16 cellular contexts compared by ENCODE assay signal in the genomic region with DNA sequence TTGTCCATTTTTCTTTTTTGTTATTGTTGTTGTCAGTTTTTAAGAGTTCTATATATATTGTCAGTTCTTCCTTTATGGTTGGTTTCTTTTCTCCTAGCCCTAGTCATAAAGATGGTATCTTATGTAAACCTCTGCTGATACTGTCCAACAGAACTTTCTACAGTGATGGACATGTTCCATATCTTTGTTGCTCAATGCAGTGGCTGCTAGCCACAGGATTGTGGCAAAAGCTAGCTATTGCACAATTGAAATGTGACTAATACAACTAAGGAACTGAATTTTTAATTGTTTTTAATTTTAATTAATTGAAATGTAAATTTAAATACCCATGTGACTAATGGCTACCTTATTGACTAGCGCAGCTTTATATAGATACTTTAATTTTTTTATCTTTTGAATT.
DNase-seq lines count a peak whose midpoint lies in the region; ATAC-seq and TF ChIP-seq lines count a peak whose summit lies in the region.
"Had no signal": no experiment of that assay in that cellular context is flagged by ENCODE, and none has a peak within 500 bp of the region (broad histone marks: within the 10 kb centered on the region; RNA-seq: fewer than 3 reads in every experiment).

No MANE protein-coding gene starts in this region.

- no peak overlapping the region for H4K8ac ChIP-seq in IMR-90 (ENCODE audit: low read depth in 2 of 2, low read length in 2 of 2)

- TF ChIP-seq CTCF in AG04450 (IDR thresholded peaks at IDR 0.05; ENCODE audit: low read depth, low read length) (no peak), IMR-90 (conservative IDR thresholded peaks at IDR 0.05; ENCODE audit: low read depth, low read length) (no peak)

- H2AFZ ChIP-seq in IMR-90 (replicated peaks; ENCODE audit: low read length, poor library complexity) = no peak overlapping the region

- H3K4me2 ChIP-seq in IMR-90 (ENCODE audit: low read depth, low read length) = no peak overlapping the region

- no peak overlapping the region for H2BK20ac ChIP-seq in IMR-90 (ENCODE audit: low read depth, low read length)

- intact Hi-C loops in IMR-90 (cut with micrococcal nuclease) = no loop called here

- no peaks in the 10 kb centered on the region for H3K36me3 ChIP-seq in IMR-90 (ENCODE audit: control insufficient read depth, insufficient read depth, low read length)
- H3K36me3 ChIP-seq: vagina had no signal

- no peak overlapping the region for H3K18ac ChIP-seq in IMR-90 (ENCODE audit: low read depth, low read length)

- H2BK120ac ChIP-seq in IMR-90 (ENCODE audit: low read depth, low read length) = no peak overlapping the region

- CTCF ChIA-PET in AG04450 (lab: Charles Lee) (no interaction called here), IMR-90 (lab: Yijun Ruan, JAX) (interaction anchor here (1.0 kb wide), 1 partner anchor 73 kb away, joined by 3 read pairs; no protein-coding TSS in a partner anchor)

- no CpG with 5 or more reads among the region's 1 CpG for whole genome bisulfite sequencing in IMR-90 (ENCODE audit: extremely low coverage in 2 of 2, insufficient read length in 1 of 2), 2 experiments

- H3K9me3 ChIP-seq in AG04450 (ENCODE audit: control insufficient read depth, insufficient read depth, low read length) = no peaks in the 10 kb centered on the region
- no peaks in the 10 kb centered on the region for H3K9me3 ChIP-seq in IMR-90 (ENCODE audit: control insufficient read depth, insufficient read depth, low read length)
- H3K9me3 ChIP-seq: vagina had no signal

- H3K9ac ChIP-seq in IMR-90 (ENCODE audit: low read depth, low read length) = no peak overlapping the region

- no peaks in the 10 kb centered on the region for H3K9me1 ChIP-seq in IMR-90 (ENCODE audit: insufficient read depth, low read length)

- no peak overlapping the region for H3K14ac ChIP-seq in IMR-90 (replicated peaks; ENCODE audit: low read depth, low read length)

- H4K91ac ChIP-seq in IMR-90 (ENCODE audit: insufficient read depth, low read depth, low read length) = no peak overlapping the region

- POLR2A ChIA-PET in AG04450 (lab: Yijun Ruan, JAX) (no interaction called here), IMR-90 (lab: Charles Lee; ENCODE audit: unreplicated experiment) (no interaction called here)

- H4K5ac ChIP-seq in IMR-90 (ENCODE audit: low read depth, low read length) = no peak overlapping the region

- no peaks in the 10 kb centered on the region for H3K27me3 ChIP-seq in AG04450 (ENCODE audit: control insufficient read depth, insufficient read depth, low read length)
- H3K27me3 ChIP-seq in IMR-90 (ENCODE audit: control insufficient read depth, insufficient read depth, low read length) = no peaks in the 10 kb centered on the region
- H3K27me3 ChIP-seq: vagina had no signal

- H2BK5ac ChIP-seq in IMR-90 (ENCODE audit: low read depth, low read length, poor library complexity, severe bottlenecking) = no peak overlapping the region

- no peaks in the 10 kb centered on the region; the same call in 1 of the 2 replicates for H3K4me1 ChIP-seq in IMR-90 (ENCODE audit: control insufficient read depth, insufficient read depth, low read length)
- H3K4me1 ChIP-seq: vagina had no signal

- H3K4ac ChIP-seq in IMR-90 (ENCODE audit: low read depth, low read length) = no peak overlapping the region

- no peak for TF ChIP-seq POLR2A in IMR-90 (IDR thresholded peaks at IDR 0.05; ENCODE audit: low read depth, low read length)

- DNase-seq in AG04450 (ENCODE audit: low read depth, low spot score) (peak; percentile 20), IMR-90 (peak; percentile 81), UCSD-AML1 (lab: John Stamatoyannopoulos, UW; ENCODE audit: unreplicated experiment) (peak; percentile 14), kidney glomerular epithelial cell (lab: John Stamatoyannopoulos, UW) (peak; percentile 2), G401 (ENCODE audit: low spot score) (no peak)
- DNase-seq in stimulated activated naive CD4-positive, alpha-beta T cell treated with Interleukin-2 at 50 U/mL for 16 hours (lab: John Stamatoyannopoulos, UW) = no peak
- no peak for DNase-seq in activated CD4-positive, alpha-beta T cell treated with anti-CD3 and anti-CD28 coated beads for 48 hours
- no peak for DNase-seq in stimulated activated CD4-positive, alpha-beta T cell treated with anti-CD3 and anti-CD28 coated beads, Interleukin-2, amount 100 ng/mL, for 24 hours
- DNase-seq: activated T-cell treated with anti-CD3 and anti-CD28 coated beads, Interleukin-2, amount 50 U/mL, for 72 hours; CD4-positive, alpha-beta T cell; dermis blood vessel endothelial cell; NCI-H526 treated with DMSO at 0.1 percent for 48 hours; nucleus accumbens; T1000 had no signal

- dilution Hi-C loops in IMR-90 (cut with HindIII; ENCODE audit: low sequenced_read_pairs, unreplicated experiment) = no loop called here

- no peak overlapping the region for H3K56ac ChIP-seq in IMR-90 (ENCODE audit: extremely low read depth, insufficient read depth, low read length)

- H4K20me1 ChIP-seq in IMR-90 (ENCODE audit: insufficient read depth, low read length) = no peaks in the 10 kb centered on the region

- H2AK9ac ChIP-seq in IMR-90 (replicated peaks; ENCODE audit: low read depth, low read length, poor library complexity) = no peak overlapping the region

- no peak for TF ChIP-seq RAD21 in IMR-90 (IDR thresholded peaks at IDR 0.05; ENCODE audit: low read length)

- no peak overlapping the region for H3K27ac ChIP-seq in AG04450 (ENCODE audit: low read depth, low read length)
- H3K27ac ChIP-seq in IMR-90 (ENCODE audit: insufficient read depth, low read length) = no peak overlapping the region
- H3K27ac ChIP-seq: vagina had no signal

- in situ Hi-C loops in IMR-90 (cut with MboI; ENCODE audit: low sequenced_read_pairs) = no loop called here
- in situ Hi-C loops in G401 (cut with HindIII; ENCODE audit: low sequenced_read_pairs) = no loop called here

- peak; percentile 64 for ATAC-seq in IMR-90 (ENCODE audit: low read depth)
- ATAC-seq: activated T-cell treated with anti-CD3 and anti-CD28 coated beads, Interleukin-2, amount 50 U/mL, for 72 hours; K562 had no signal

- H3K23ac ChIP-seq in IMR-90 (ENCODE audit: low read depth, low read length) = no peak overlapping the region

- H3K79me1 ChIP-seq in IMR-90 (ENCODE audit: low read depth in 1 of 2, low read length in 2 of 2) = no peaks in the 10 kb centered on the region

- no peak overlapping the region for H2BK15ac ChIP-seq in IMR-90 (ENCODE audit: low read depth, low read length)

- H3K4me3 ChIP-seq in AG04450 (ENCODE audit: low read depth, low read length) (no peak overlapping the region), IMR-90 (ENCODE audit: insufficient read depth, low read depth, low read length) (no peak overlapping the region)
- H3K4me3 ChIP-seq: K562, vagina had no signal

- BruUV-seq in IMR-90 (replicated peaks; lab: Mats Ljungman, UMichigan) = no TSS peak

- no peak overlapping the region for H2AK5ac ChIP-seq in IMR-90 (ENCODE audit: low read depth, low read length)

TF ChIP-seq in IMR-90, 13 proteins besides CTCF, POLR2A, EP300 and RAD21:
- TF ChIP-seq RCOR1 (IDR thresholded peaks at IDR 0.05; ENCODE audit: insufficient replicate concordance, low read length) = no peak
- TF ChIP-seq FOS (IDR thresholded peaks at IDR 0.05; ENCODE audit: low read depth, low read length) = 0 out of 2 replicates have a peak, but pooled peaks have one; percentile 31
- no peak for TF ChIP-seq BHLHE40 (IDR thresholded peaks at IDR 0.05; ENCODE audit: low read depth, low read length)
- TF ChIP-seq SMC3 (IDR thresholded peaks at IDR 0.05; ENCODE audit: low read depth, low read length) = no peak
- TF ChIP-seq CHD1 (IDR thresholded peaks at IDR 0.05; ENCODE audit: low read depth, low read length) = no peak
- no peak for TF ChIP-seq NFE2L2 (IDR thresholded peaks at IDR 0.05; ENCODE audit: low read depth, low read length)
- TF ChIP-seq, protein P1, sequence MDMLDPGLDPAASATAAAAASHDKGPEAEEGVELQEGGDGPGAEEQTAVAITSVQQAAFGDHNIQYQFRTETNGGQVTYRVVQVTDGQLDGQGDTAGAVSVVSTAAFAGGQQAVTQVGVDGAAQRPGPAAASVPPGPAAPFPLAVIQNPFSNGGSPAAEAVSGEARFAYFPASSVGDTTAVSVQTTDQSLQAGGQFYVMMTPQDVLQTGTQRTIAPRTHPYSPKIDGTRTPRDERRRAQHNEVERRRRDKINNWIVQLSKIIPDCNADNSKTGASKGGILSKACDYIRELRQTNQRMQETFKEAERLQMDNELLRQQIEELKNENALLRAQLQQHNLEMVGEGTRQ (IDR thresholded peaks at IDR 0.05; ENCODE audit: low read depth, low read length) = no peak
- TF ChIP-seq, protein P2, sequence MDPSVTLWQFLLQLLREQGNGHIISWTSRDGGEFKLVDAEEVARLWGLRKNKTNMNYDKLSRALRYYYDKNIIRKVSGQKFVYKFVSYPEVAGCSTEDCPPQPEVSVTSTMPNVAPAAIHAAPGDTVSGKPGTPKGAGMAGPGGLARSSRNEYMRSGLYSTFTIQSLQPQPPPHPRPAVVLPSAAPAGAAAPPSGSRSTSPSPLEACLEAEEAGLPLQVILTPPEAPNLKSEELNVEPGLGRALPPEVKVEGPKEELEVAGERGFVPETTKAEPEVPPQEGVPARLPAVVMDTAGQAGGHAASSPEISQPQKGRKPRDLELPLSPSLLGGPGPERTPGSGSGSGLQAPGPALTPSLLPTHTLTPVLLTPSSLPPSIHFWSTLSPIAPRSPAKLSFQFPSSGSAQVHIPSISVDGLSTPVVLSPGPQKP (IDR thresholded peaks at IDR 0.05; ENCODE audit: borderline replicate concordance, low read depth, low read length) = no peak
- peak; percentile 100 for TF ChIP-seq CEBPB (IDR thresholded peaks at IDR 0.05; ENCODE audit: low read depth, low read length)
- TF ChIP-seq MAZ (IDR thresholded peaks at IDR 0.05; ENCODE audit: borderline replicate concordance, low read depth, low read length) = no peak
- no peak for TF ChIP-seq MAFK (IDR thresholded peaks at IDR 0.05; ENCODE audit: low read depth, low read length)

Comparison
In these comparisons a context has a peak if more than half of its experiments do, and no peak if none do; other contexts are left out.
1. DNase-seq: peak in AG04450 (single experiment), IMR-90 (single experiment), UCSD-AML1 (single experiment) and kidney glomerular epithelial cell (single experiment); none in G401 (single experiment), stimulated activated naive CD4-positive, alpha-beta T cell treated with Interleukin-2 at 50 U/mL for 16 hours (single experiment), activated CD4-positive, alpha-beta T cell treated with anti-CD3 and anti-CD28 coated beads for 48 hours (single experiment) and stimulated activated CD4-positive, alpha-beta T cell treated with anti-CD3 and anti-CD28 coated beads, Interleukin-2, amount 100 ng/mL, for 24 hours (0 of 2).